ENCODE assay signal across 14 cellular contexts in genomic region chr3:36924748-36925521, GRCh38. TPM values are rescaled to one million over a fixed set of nuclear protein-coding genes. Genes with fewer than 3 reads are reported as not detected.
DNase-seq lines count a peak whose midpoint lies in the region; ATAC-seq and TF ChIP-seq lines count a peak whose summit lies in the region.
"Had no signal": no experiment of that assay in that cellular context is flagged by ENCODE, and none has a peak within 500 bp of the region (broad histone marks: within the 10 kb centered on the region; RNA-seq: fewer than 3 reads in every experiment).

No MANE protein-coding gene starts in this region.

- ATAC-seq in WTC11: no peak
- ATAC-seq in left lobe of liver: no peak
- ATAC-seq in GM19023 (IDR thresholded peaks at IDR 0.05; ENCODE audit: unreplicated experiment): no peak
- ATAC-seq: psoas muscle, T-cell had no signal

- H2AFZ ChIP-seq in neural progenitor cell (replicated peaks): peak overlapping the region; percentile 96

- peaks cover 23% of the 10 kb centered on the region for H3K36me3 Mint-ChIP-seq in Caco-2 (ENCODE audit: insufficient read depth, unreplicated experiment)
- peaks cover 14% of the 10 kb centered on the region for H3K36me3 Mint-ChIP-seq in WTC11
- H3K36me3 Mint-ChIP-seq in neural progenitor cell: no peaks in the 10 kb centered on the region

- no peaks in the 10 kb centered on the region for H3K36me3 ChIP-seq in Caco-2 (ENCODE audit: control insufficient read depth, insufficient read depth, low read length)
- no peaks in the 10 kb centered on the region for H3K36me3 ChIP-seq in neural progenitor cell
- H3K36me3 ChIP-seq: breast epithelium had no signal

- no TSS peak for BruUV-seq in Caco-2 (replicated peaks; lab: Mats Ljungman, UMichigan)

- peaks cover 19% of the 10 kb centered on the region for H3K4me1 Mint-ChIP-seq in Caco-2 (ENCODE audit: low read depth, unreplicated experiment)
- peaks cover 15% of the 10 kb centered on the region for H3K4me1 Mint-ChIP-seq in WTC11
- peaks cover 3% of the 10 kb centered on the region for H3K4me1 Mint-ChIP-seq in neural progenitor cell

- H3K4me3 Mint-ChIP-seq in Caco-2 (ENCODE audit: unreplicated experiment): peak overlapping the region; percentile 1
- peak overlapping the region; percentile 45 for H3K4me3 Mint-ChIP-seq in WTC11
- no peak overlapping the region for H3K4me3 Mint-ChIP-seq in neural progenitor cell
- H3K4me3 Mint-ChIP-seq: T-cell had no signal

- H3K4me1 ChIP-seq in Caco-2 (peaks cover 5% of the 10 kb centered on the region), neural progenitor cell (peaks cover 14% of the 10 kb centered on the region)
- H3K4me1 ChIP-seq: breast epithelium, psoas muscle had no signal

- no peak overlapping the region for H3K27ac ChIP-seq in neural progenitor cell
- H3K27ac ChIP-seq in coronary artery: no peak overlapping the region
- H3K27ac ChIP-seq: breast epithelium, heart right ventricle, psoas muscle had no signal

- intact Hi-C loops in Caco-2 (cut with micrococcal nuclease; ENCODE audit: unreplicated experiment): no loop called here

- no peak for TF ChIP-seq CTCF in Caco-2 (IDR thresholded peaks at IDR 0.05; ENCODE audit: insufficient read depth in 1 of 2, low read depth in 1 of 2, low read length in 1 of 2, severe bottlenecking in 1 of 2, unreplicated experiment in 1 of 2)
- no peak for TF ChIP-seq CTCF in WTC11 (IDR thresholded peaks at IDR 0.05)
- no peak for TF ChIP-seq CTCF in neural progenitor cell (IDR thresholded peaks at IDR 0.05)
- no peak for TF ChIP-seq CTCF in coronary artery (IDR thresholded peaks at IDR 0.05)

- H4K20me1 ChIP-seq in neural progenitor cell (ENCODE audit: low read depth): no peaks in the 10 kb centered on the region

- H3K9me3 Mint-ChIP-seq in Caco-2 (ENCODE audit: unreplicated experiment) (peaks cover 30% of the 10 kb centered on the region), WTC11 (peaks cover 22% of the 10 kb centered on the region), neural progenitor cell (peaks cover 9% of the 10 kb centered on the region)

- H3K79me2 ChIP-seq in neural progenitor cell (ENCODE audit: low read depth): no peaks in the 10 kb centered on the region

- POLR2A ChIA-PET in Caco-2 (lab: Charles Lee) (no interaction called here), WTC11 (lab: Charles Lee) (interaction anchor here (0.6 kb wide), 1 partner anchor 21 kb away, joined by 3 read pairs; no protein-coding TSS in a partner anchor)

- H3K4me2 ChIP-seq in neural progenitor cell: peak overlapping the region; percentile 64

- H3K9ac ChIP-seq in neural progenitor cell: no peak overlapping the region

- no peak overlapping the region for H3K4me3 ChIP-seq in Caco-2 (ENCODE audit: low read depth, low read length)
- H3K4me3 ChIP-seq in neural progenitor cell: no peak overlapping the region
- H3K4me3 ChIP-seq in coronary artery: no peak overlapping the region
- H3K4me3 ChIP-seq: breast epithelium, heart right ventricle, psoas muscle had no signal

- H3K27me3 Mint-ChIP-seq in Caco-2 (ENCODE audit: insufficient read depth, unreplicated experiment) (no peaks in the 10 kb centered on the region), WTC11 (ENCODE audit: low read depth) (no peaks in the 10 kb centered on the region), neural progenitor cell (ENCODE audit: insufficient read depth, low read depth) (peaks cover 6% of the 10 kb centered on the region)
- H3K27me3 Mint-ChIP-seq: T-cell had no signal

- peaks cover 3% of the 10 kb centered on the region for H3F3A ChIP-seq in neural progenitor cell (ENCODE audit: low read depth)

- H3K9me3 ChIP-seq in Caco-2 (peaks cover 14% of the 10 kb centered on the region), neural progenitor cell (ENCODE audit: low read depth) (no peaks in the 10 kb centered on the region)
- H3K9me3 ChIP-seq: breast epithelium, psoas muscle had no signal

- CTCF ChIA-PET in Caco-2 (lab: Charles Lee) (no interaction called here), WTC11 (lab: Charles Lee) (interaction anchor here (0.9 to 3.7 kb wide), 3 partner anchors 20 to 56 kb away, joined by 3 to 17 read pairs (median 17); no protein-coding TSS in a partner anchor)

- no peak overlapping the region for H3K27ac Mint-ChIP-seq in Caco-2 (ENCODE audit: unreplicated experiment)
- H3K27ac Mint-ChIP-seq in WTC11: no peak overlapping the region; the same call in 1 of the 2 replicates
- no peak overlapping the region for H3K27ac Mint-ChIP-seq in neural progenitor cell
- H3K27ac Mint-ChIP-seq: T-cell had no signal

- H3K27me3 ChIP-seq in Caco-2 (replicated peaks; ENCODE audit: control insufficient read depth, insufficient read depth, low read length): no peaks in the 10 kb centered on the region
- no peaks in the 10 kb centered on the region for H3K27me3 ChIP-seq in neural progenitor cell
- H3K27me3 ChIP-seq: breast epithelium, heart right ventricle had no signal

- DNase-seq in Caco-2 (no peak), MV-4-11 (lab: John Stamatoyannopoulos, UW) (peak; percentile 36), WTC11 (ENCODE audit: low spot score) (no peak), neural progenitor cell (ENCODE audit: low spot score) (no peak), NCI-H748 (lab: John Stamatoyannopoulos, UW; ENCODE audit: unreplicated experiment) (no peak), left lobe of liver (ENCODE audit: low spot score) (no peak), coronary artery (ENCODE audit: low spot score) (no peak)
- DNase-seq: activated naive CD4-positive, alpha-beta T cell treated with anti-CD3 and anti-CD28 coated beads, Interleukin-2, amount 50 U/mL, for 16 hours; heart right ventricle; NCI-H1694 treated with DMSO at 0.1 percent for 48 hours; psoas muscle; T-cell had no signal

TF ChIP-seq in WTC11, 78 proteins besides CTCF, POLR2A, EP300 and RAD21:
- TF ChIP-seq NFE2L1 (CRISPR knock-in tag; IDR thresholded peaks at IDR 0.05) (no peak), ZNF263 (CRISPR knock-in tag; IDR thresholded peaks at IDR 0.05; ENCODE audit: low read depth) (no peak)

RNA-seq across cellular contexts. Expression of gene TRANK1, which starts 19.9 kb away (rescaled TPM):
- 4.3 and 5.0 TPM in 2 replicates for total RNA-seq in Caco-2 (2022)
- total RNA-seq in WTC11 (2021): 10.5 to 12.2 TPM (median 11.4 TPM) in 3 replicates
- total RNA-seq in neural progenitor cell (ENCODE audit: low replicate concordance): 10.5 and 12.1 TPM in 2 replicates
- total RNA-seq in left lobe of liver: 27.1 TPM
